Comparison of ENCODE assay signal across 17 cellular contexts in genomic region chr3:180416111-180416541, GRCh38.
A peak's percentile ranks its signal among the peaks of the same experiment; 100 is the strongest.
DNase-seq lines count a peak whose midpoint lies in the region; ATAC-seq and TF ChIP-seq lines count a peak whose summit lies in the region.
"Had no signal": no experiment of that assay in that cellular context is flagged by ENCODE, and none has a peak within 500 bp of the region (broad histone marks: within the 10 kb centered on the region; RNA-seq: fewer than 3 reads in every experiment).

No MANE protein-coding gene starts in this region.

- H3K27me3 Mint-ChIP-seq in naive thymus-derived CD4-positive, alpha-beta T cell = peaks cover 0 to 6% (median 0%) of the 10 kb centered on the region in 5 donors

- intact Hi-C loops in sciatic nerve (cut with DNase I) (no loop called here), vagina (cut with DNase I) (no loop called here), left cardiac atrium (cut with DNase I) (no loop called here)
- intact Hi-C loops in naive thymus-derived CD4-positive, alpha-beta T cell (cut with micrococcal nuclease) = no loop called here

- H3K4me3 ChIP-seq in vagina = no peak overlapping the region
- no peak overlapping the region for H3K4me3 ChIP-seq in naive thymus-derived CD4-positive, alpha-beta T cell (ENCODE audit: low read length)

- H3K27me3 ChIP-seq in vagina = no peaks in the 10 kb centered on the region
- no peaks in the 10 kb centered on the region for H3K27me3 ChIP-seq in naive thymus-derived CD4-positive, alpha-beta T cell (ENCODE audit: control insufficient read depth in 2 of 2, insufficient read depth in 2 of 2, low read length in 2 of 2)
- H3K27me3 ChIP-seq: brain microvascular endothelial cell had no signal

- no peak for TF ChIP-seq CTCF in vagina (IDR thresholded peaks at IDR 0.05)

- H3K27ac Mint-ChIP-seq in naive thymus-derived CD4-positive, alpha-beta T cell = no peak overlapping the region

- no peaks in the 10 kb centered on the region for H3K4me1 Mint-ChIP-seq in naive thymus-derived CD4-positive, alpha-beta T cell

- H3K4me3 Mint-ChIP-seq in naive thymus-derived CD4-positive, alpha-beta T cell = no peak overlapping the region

- POLR2A ChIA-PET in naive thymus-derived CD4-positive, alpha-beta T cell (lab: Charles Lee) = no interaction called here

- H3K36me3 ChIP-seq in vagina = no peaks in the 10 kb centered on the region
- H3K36me3 ChIP-seq in naive thymus-derived CD4-positive, alpha-beta T cell (ENCODE audit: control insufficient read depth in 2 of 3, insufficient read depth in 3 of 3, low read length in 3 of 3) = no peaks in the 10 kb centered on the region
- H3K36me3 ChIP-seq: brain microvascular endothelial cell had no signal

- peaks cover 0 to 30% (median 4%) of the 10 kb centered on the region in 11 donors for H3K9me3 Mint-ChIP-seq in naive thymus-derived CD4-positive, alpha-beta T cell

- in situ Hi-C loops in SK-MEL-5 (cut with HindIII; ENCODE audit: low pct_unique_long_range_greater_than_20kb, low sequenced_read_pairs) = no loop called here

- DNase-seq in NCI-H2081 (lab: John Stamatoyannopoulos, UW) (peak; percentile 43 to 64), NCI-H2081 treated with DMSO at 0.1 percent for 48 hours (lab: John Stamatoyannopoulos, UW) (no peak), SK-MEL-5 (ENCODE audit: low read depth, low spot score) (peak; percentile 94), globus pallidus (ENCODE audit: low spot score) (peak; percentile 90), sciatic nerve (ENCODE audit: low spot score) (no peak), vagina (ENCODE audit: extremely low spot score in 2 of 2) (no peak), left cardiac atrium (no peak)
- no peak for DNase-seq in naive thymus-derived CD4-positive, alpha-beta T cell
- DNase-seq: activated gamma-delta T cell; brain microvascular endothelial cell; effector CD4-positive, alpha-beta T cell; mesenchymal stem cell; NCI-H510A treated with DMSO at 0.1 percent for 48 hours; OCI-M1; posterior cingulate gyrus had no signal

- peaks cover 0 to 3% (median 0%) of the 10 kb centered on the region in 5 donors for H3K36me3 Mint-ChIP-seq in naive thymus-derived CD4-positive, alpha-beta T cell

- CTCF ChIA-PET in naive thymus-derived CD4-positive, alpha-beta T cell (lab: Charles Lee) = no interaction called here

- peak; percentile 80 for ATAC-seq in sciatic nerve
- ATAC-seq in naive thymus-derived CD4-positive, alpha-beta T cell = no peak
- ATAC-seq in left cardiac atrium = no peak

- no peak for TF ChIP-seq POLR2A in vagina (IDR thresholded peaks at IDR 0.05)

- no peak overlapping the region for H3K27ac ChIP-seq in vagina
- no peak overlapping the region for H3K27ac ChIP-seq in naive thymus-derived CD4-positive, alpha-beta T cell (ENCODE audit: low read depth, low read length)
- H3K27ac ChIP-seq: 22Rv1, brain microvascular endothelial cell, KMS-11 had no signal

- H3K4me1 ChIP-seq in vagina = peaks cover under 1% of the 10 kb centered on the region
- H3K4me1 ChIP-seq in naive thymus-derived CD4-positive, alpha-beta T cell (ENCODE audit: control insufficient read depth in 2 of 2, insufficient read depth in 2 of 2, low read length in 2 of 2) = no peaks in the 10 kb centered on the region

- H3K9me3 ChIP-seq in vagina = no peaks in the 10 kb centered on the region
- H3K9me3 ChIP-seq in naive thymus-derived CD4-positive, alpha-beta T cell (ENCODE audit: control insufficient read depth in 2 of 3, low read length in 3 of 3) = no peaks in the 10 kb centered on the region

Comparison
In these comparisons a context has a peak if more than half of its experiments do, and no peak if none do; other contexts are left out.
1. DNase-seq: peak in NCI-H2081 (2 of 2), SK-MEL-5 (single experiment) and globus pallidus (single experiment); none in NCI-H2081 treated with DMSO at 0.1 percent for 48 hours (single experiment), sciatic nerve (single experiment), vagina (0 of 2), naive thymus-derived CD4-positive, alpha-beta T cell (0 of 9) and left cardiac atrium (single experiment).